ENCODE assay signal across 1 cellular context in the genomic region with DNA sequence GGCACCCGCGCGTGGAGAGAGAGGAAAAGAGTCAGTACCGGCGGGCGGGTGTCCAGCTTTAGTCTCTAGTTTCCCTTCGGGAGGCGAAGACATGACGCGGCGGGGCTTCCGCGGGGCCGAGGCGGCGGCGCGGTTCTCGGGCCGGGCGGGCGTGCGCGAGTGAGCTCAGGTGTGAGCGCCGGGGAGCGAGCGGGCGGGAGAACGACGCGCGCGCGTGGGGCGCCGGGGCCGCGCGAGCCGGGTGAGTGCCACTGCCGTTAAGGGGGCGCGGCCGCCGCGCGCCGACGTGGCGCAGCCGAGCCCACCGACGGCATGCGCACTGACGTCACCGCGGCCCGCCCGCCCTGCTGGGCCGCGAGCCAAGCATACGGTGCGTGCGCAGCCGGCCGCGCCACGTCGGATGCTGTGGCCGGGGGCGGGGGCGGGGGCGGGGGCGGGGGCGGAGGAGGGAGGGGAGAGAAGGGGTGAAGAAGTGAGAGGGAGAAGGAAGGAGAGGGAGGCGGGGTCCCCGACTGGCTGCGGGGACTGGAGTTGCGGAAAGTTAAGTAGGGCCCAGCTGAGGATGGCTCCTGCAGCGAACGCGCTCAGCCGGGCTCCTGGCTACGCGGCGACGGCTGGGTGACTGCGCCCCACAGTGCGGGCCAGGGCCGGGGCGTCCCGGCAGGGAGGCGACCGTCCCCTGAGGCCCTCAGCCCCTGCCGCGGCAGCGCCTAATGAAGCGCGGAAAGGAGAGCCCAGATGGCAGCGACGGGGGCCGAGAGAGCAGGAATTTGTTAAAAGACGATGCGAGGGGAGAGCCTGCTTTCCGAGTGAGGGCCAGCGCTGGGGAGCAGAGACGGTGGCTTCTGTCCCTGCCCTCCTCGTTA.
TF ChIP-seq lines count a peak whose summit lies in the region.

A gene with protein sequence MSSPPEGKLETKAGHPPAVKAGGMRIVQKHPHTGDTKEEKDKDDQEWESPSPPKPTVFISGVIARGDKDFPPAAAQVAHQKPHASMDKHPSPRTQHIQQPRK (minus strand): TSS at position 259 of the 866 bp plus-strand sequence. CDS start 166 bp downstream, at position 93.

TF ChIP-seq in K562, 482 proteins besides CTCF, POLR2A, EP300 and RAD21 (continued from another document and continues in another):
- TF ChIP-seq NR2C1 (IDR thresholded peaks at IDR 0.05) = no peak
- TF ChIP-seq NR2C1 (tag; IDR thresholded peaks at IDR 0.05) = no peak
- peak; percentile 55 for TF ChIP-seq MYC (IDR thresholded peaks at IDR 0.05; ENCODE audit: low read depth, low read length)
- TF ChIP-seq MYC (CRISPR knock-in tag; IDR thresholded peaks at IDR 0.05; ENCODE audit: borderline replicate concordance, low read depth) = no peak
- no peak for TF ChIP-seq CREBBP (IDR thresholded peaks at IDR 0.05; ENCODE audit: low read depth, low read length)
- TF ChIP-seq GTF2A2 (tag; IDR thresholded peaks at IDR 0.05) = no peak
- TF ChIP-seq ZFX (CRISPR knock-in tag; IDR thresholded peaks at IDR 0.05) = peak; percentile 95
- TF ChIP-seq DIDO1 (tag; IDR thresholded peaks at IDR 0.05; ENCODE audit: low read depth) = no peak
- TF ChIP-seq LARP7 (IDR thresholded peaks at IDR 0.05) = no peak
- 0 out of 2 replicates have a peak, but pooled peaks have one; percentile 23 for TF ChIP-seq ZNF584 (CRISPR knock-in tag; IDR thresholded peaks at IDR 0.05; ENCODE audit: low read depth)
- peak; percentile 63; the same call in 1 of the 2 replicates for TF ChIP-seq SP1 (CRISPR knock-in tag; IDR thresholded peaks at IDR 0.05)
- TF ChIP-seq TRIM28 (IDR thresholded peaks at IDR 0.05) = no peak
- no peak for TF ChIP-seq TSC22D4 (tag; IDR thresholded peaks at IDR 0.05)
- no peak for TF ChIP-seq NFE2 (IDR thresholded peaks at IDR 0.05; ENCODE audit: low read depth)
- no peak for TF ChIP-seq DPF2 (IDR thresholded peaks at IDR 0.05)
- TF ChIP-seq ADNP (tag; IDR thresholded peaks at IDR 0.05) = no peak
- TF ChIP-seq, protein P1, sequence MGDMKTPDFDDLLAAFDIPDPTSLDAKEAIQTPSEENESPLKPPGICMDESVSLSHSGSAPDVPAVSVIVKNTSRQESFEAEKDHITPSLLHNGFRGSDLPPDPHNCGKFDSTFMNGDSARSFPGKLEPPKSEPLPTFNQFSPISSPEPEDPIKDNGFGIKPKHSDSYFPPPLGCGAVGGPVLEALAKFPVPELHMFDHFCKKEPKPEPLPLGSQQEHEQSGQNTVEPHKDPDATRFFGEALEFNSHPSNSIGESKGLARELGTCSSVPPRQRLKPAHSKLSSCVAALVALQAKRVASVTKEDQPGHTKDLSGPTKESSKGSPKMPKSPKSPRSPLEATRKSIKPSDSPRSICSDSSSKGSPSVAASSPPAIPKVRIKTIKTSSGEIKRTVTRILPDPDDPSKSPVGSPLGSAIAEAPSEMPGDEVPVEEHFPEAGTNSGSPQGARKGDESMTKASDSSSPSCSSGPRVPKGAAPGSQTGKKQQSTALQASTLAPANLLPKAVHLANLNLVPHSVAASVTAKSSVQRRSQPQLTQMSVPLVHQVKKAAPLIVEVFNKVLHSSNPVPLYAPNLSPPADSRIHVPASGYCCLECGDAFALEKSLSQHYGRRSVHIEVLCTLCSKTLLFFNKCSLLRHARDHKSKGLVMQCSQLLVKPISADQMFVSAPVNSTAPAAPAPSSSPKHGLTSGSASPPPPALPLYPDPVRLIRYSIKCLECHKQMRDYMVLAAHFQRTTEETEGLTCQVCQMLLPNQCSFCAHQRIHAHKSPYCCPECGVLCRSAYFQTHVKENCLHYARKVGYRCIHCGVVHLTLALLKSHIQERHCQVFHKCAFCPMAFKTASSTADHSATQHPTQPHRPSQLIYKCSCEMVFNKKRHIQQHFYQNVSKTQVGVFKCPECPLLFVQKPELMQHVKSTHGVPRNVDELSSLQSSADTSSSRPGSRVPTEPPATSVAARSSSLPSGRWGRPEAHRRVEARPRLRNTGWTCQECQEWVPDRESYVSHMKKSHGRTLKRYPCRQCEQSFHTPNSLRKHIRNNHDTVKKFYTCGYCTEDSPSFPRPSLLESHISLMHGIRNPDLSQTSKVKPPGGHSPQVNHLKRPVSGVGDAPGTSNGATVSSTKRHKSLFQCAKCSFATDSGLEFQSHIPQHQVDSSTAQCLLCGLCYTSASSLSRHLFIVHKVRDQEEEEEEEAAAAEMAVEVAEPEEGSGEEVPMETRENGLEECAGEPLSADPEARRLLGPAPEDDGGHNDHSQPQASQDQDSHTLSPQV (IDR thresholded peaks at IDR 0.05) = no peak; the same call in 1 of the 2 replicates
- TF ChIP-seq, protein P2, sequence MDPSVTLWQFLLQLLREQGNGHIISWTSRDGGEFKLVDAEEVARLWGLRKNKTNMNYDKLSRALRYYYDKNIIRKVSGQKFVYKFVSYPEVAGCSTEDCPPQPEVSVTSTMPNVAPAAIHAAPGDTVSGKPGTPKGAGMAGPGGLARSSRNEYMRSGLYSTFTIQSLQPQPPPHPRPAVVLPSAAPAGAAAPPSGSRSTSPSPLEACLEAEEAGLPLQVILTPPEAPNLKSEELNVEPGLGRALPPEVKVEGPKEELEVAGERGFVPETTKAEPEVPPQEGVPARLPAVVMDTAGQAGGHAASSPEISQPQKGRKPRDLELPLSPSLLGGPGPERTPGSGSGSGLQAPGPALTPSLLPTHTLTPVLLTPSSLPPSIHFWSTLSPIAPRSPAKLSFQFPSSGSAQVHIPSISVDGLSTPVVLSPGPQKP (CRISPR knock-in tag; IDR thresholded peaks at IDR 0.05) = no peak
- TF ChIP-seq, protein P3, sequence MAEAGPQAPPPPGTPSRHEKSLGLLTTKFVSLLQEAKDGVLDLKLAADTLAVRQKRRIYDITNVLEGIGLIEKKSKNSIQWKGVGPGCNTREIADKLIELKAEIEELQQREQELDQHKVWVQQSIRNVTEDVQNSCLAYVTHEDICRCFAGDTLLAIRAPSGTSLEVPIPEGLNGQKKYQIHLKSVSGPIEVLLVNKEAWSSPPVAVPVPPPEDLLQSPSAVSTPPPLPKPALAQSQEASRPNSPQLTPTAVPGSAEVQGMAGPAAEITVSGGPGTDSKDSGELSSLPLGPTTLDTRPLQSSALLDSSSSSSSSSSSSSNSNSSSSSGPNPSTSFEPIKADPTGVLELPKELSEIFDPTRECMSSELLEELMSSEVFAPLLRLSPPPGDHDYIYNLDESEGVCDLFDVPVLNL (CRISPR knock-in tag; IDR thresholded peaks at IDR 0.05; ENCODE audit: low read depth) = peak; percentile 47; the same call in 1 of the 2 replicates
- TF ChIP-seq NRF1 (conservative IDR thresholded peaks at IDR 0.05 in 1 of 2, IDR thresholded peaks at IDR 0.05 in 1 of 2) = peak in 1 of 2 experiments; percentile 76; a peak in 2 of 4 replicates
- TF ChIP-seq GABPB2 (CRISPR knock-in tag; conservative IDR thresholded peaks at IDR 0.05) = no peak
- TF ChIP-seq ZNF766 (CRISPR knock-in tag; conservative IDR thresholded peaks at IDR 0.05) = peak; percentile 38; the same call in 1 of the 2 replicates
- TF ChIP-seq MAFK (IDR thresholded peaks at IDR 0.05; ENCODE audit: low read length) = no peak
- TF ChIP-seq ZNF232 (CRISPR knock-in tag; IDR thresholded peaks at IDR 0.05) = no peak
- TF ChIP-seq EGR1 (conservative IDR thresholded peaks at IDR 0.05) = peak; percentile 82
- TF ChIP-seq, protein P4, sequence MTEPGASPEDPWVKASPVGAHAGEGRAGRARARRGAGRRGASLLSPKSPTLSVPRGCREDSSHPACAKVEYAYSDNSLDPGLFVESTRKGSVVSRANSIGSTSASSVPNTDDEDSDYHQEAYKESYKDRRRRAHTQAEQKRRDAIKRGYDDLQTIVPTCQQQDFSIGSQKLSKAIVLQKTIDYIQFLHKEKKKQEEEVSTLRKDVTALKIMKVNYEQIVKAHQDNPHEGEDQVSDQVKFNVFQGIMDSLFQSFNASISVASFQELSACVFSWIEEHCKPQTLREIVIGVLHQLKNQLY (CRISPR knock-in tag; conservative IDR thresholded peaks at IDR 0.05) = peak in 1 of 2 experiments; percentile 54; a peak in 1 of 4 replicates
- TF ChIP-seq, protein P5, sequence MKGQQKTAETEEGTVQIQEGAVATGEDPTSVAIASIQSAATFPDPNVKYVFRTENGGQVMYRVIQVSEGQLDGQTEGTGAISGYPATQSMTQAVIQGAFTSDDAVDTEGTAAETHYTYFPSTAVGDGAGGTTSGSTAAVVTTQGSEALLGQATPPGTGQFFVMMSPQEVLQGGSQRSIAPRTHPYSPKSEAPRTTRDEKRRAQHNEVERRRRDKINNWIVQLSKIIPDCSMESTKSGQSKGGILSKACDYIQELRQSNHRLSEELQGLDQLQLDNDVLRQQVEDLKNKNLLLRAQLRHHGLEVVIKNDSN (CRISPR knock-in tag; IDR thresholded peaks at IDR 0.05) = 0 out of 2 replicates have a peak, but pooled peaks have one; percentile 15
- TF ChIP-seq SMAD4 (CRISPR knock-in tag; conservative IDR thresholded peaks at IDR 0.05) = peak; percentile 27; the same call in 1 of the 2 replicates
- TF ChIP-seq ZFPM2 (CRISPR knock-in tag; IDR thresholded peaks at IDR 0.05) = no peak
- no peak for TF ChIP-seq MCM5 (IDR thresholded peaks at IDR 0.05; ENCODE audit: low read depth)
- TF ChIP-seq, protein P6, sequence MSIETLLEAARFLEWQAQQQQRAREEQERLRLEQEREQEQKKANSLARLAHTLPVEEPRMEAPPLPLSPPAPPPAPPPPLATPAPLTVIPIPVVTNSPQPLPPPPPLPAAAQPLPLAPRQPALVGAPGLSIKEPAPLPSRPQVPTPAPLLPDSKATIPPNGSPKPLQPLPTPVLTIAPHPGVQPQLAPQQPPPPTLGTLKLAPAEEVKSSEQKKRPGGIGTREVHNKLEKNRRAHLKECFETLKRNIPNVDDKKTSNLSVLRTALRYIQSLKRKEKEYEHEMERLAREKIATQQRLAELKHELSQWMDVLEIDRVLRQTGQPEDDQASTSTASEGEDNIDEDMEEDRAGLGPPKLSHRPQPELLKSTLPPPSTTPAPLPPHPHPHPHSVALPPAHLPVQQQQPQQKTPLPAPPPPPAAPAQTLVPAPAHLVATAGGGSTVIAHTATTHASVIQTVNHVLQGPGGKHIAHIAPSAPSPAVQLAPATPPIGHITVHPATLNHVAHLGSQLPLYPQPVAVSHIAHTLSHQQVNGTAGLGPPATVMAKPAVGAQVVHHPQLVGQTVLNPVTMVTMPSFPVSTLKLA (conservative IDR thresholded peaks at IDR 0.05) = no peak
- TF ChIP-seq KAT8 (IDR thresholded peaks at IDR 0.05; ENCODE audit: low read depth) = no peak
- TF ChIP-seq SMAD2 (IDR thresholded peaks at IDR 0.05; ENCODE audit: low read depth, low read length) = no peak
- TF ChIP-seq SMARCE1 (IDR thresholded peaks at IDR 0.05) = 0 out of 2 replicates have a peak, but pooled peaks have one; percentile 29
- TF ChIP-seq, protein P7, sequence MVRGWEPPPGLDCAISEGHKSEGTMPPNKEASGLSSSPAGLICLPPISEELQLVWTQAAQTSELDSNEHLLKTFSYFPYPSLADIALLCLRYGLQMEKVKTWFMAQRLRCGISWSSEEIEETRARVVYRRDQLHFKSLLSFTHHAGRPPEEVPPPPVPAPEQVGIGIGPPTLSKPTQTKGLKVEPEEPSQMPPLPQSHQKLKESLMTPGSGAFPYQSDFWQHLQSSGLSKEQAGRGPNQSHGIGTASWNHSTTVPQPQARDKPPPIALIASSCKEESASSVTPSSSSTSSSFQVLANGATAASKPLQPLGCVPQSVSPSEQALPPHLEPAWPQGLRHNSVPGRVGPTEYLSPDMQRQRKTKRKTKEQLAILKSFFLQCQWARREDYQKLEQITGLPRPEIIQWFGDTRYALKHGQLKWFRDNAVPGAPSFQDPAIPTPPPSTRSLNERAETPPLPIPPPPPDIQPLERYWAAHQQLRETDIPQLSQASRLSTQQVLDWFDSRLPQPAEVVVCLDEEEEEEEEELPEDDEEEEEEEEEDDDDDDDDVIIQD (CRISPR knock-in tag; IDR thresholded peaks at IDR 0.05) = no peak
- TF ChIP-seq, protein P8, sequence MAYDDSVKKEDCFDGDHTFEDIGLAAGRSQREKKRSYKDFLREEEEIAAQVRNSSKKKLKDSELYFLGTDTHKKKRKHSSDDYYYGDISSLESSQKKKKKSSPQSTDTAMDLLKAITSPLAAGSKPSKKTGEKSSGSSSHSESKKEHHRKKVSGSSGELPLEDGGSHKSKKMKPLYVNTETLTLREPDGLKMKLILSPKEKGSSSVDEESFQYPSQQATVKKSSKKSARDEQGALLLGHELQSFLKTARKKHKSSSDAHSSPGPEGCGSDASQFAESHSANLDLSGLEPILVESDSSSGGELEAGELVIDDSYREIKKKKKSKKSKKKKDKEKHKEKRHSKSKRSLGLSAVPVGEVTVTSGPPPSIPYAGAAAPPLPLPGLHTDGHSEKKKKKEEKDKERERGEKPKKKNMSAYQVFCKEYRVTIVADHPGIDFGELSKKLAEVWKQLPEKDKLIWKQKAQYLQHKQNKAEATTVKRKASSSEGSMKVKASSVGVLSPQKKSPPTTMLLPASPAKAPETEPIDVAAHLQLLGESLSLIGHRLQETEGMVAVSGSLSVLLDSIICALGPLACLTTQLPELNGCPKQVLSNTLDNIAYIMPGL (CRISPR knock-in tag; IDR thresholded peaks at IDR 0.05) = no peak
- TF ChIP-seq, protein P9, sequence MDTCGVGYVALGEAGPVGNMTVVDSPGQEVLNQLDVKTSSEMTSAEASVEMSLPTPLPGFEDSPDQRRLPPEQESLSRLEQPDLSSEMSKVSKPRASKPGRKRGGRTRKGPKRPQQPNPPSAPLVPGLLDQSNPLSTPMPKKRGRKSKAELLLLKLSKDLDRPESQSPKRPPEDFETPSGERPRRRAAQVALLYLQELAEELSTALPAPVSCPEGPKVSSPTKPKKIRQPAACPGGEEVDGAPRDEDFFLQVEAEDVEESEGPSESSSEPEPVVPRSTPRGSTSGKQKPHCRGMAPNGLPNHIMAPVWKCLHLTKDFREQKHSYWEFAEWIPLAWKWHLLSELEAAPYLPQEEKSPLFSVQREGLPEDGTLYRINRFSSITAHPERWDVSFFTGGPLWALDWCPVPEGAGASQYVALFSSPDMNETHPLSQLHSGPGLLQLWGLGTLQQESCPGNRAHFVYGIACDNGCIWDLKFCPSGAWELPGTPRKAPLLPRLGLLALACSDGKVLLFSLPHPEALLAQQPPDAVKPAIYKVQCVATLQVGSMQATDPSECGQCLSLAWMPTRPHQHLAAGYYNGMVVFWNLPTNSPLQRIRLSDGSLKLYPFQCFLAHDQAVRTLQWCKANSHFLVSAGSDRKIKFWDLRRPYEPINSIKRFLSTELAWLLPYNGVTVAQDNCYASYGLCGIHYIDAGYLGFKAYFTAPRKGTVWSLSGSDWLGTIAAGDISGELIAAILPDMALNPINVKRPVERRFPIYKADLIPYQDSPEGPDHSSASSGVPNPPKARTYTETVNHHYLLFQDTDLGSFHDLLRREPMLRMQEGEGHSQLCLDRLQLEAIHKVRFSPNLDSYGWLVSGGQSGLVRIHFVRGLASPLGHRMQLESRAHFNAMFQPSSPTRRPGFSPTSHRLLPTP (IDR thresholded peaks at IDR 0.05; ENCODE audit: borderline replicate concordance, extremely low read depth, insufficient read length) = no peak
- no peak for TF ChIP-seq KLF6 (CRISPR knock-in tag; IDR thresholded peaks at IDR 0.05; ENCODE audit: borderline replicate concordance)
- TF ChIP-seq MYBL2 (IDR thresholded peaks at IDR 0.05; ENCODE audit: low read depth) = no peak
- no peak for TF ChIP-seq MYBL2 (CRISPR knock-in tag; IDR thresholded peaks at IDR 0.05; ENCODE audit: borderline replicate concordance)
- peak; percentile 67 to 84 for TF ChIP-seq MAZ (CRISPR knock-in tag; conservative IDR thresholded peaks at IDR 0.05 in 1 of 2, IDR thresholded peaks at IDR 0.05 in 1 of 2)
- TF ChIP-seq ZNF146 (CRISPR knock-in tag; IDR thresholded peaks at IDR 0.05; ENCODE audit: unreplicated experiment) = no peak
- TF ChIP-seq FOXM1 (IDR thresholded peaks at IDR 0.05; ENCODE audit: low read depth) = no peak
- no peak for TF ChIP-seq FOXM1 (CRISPR knock-in tag; IDR thresholded peaks at IDR 0.05; ENCODE audit: low read depth)
- TF ChIP-seq POLR2B (IDR thresholded peaks at IDR 0.05; ENCODE audit: low read depth, partially characterized antibody) = peak; percentile 68
- TF ChIP-seq SAFB (IDR thresholded peaks at IDR 0.05; ENCODE audit: borderline replicate concordance, low read depth, low read length) = peak; percentile 69
